Comparison of ENCODE assay signal across 22 cellular contexts in genomic region chr1:162996261-162996660, GRCh38.
DNase-seq lines count a peak whose midpoint lies in the region; ATAC-seq, FAIRE-seq and TF ChIP-seq lines count a peak whose summit lies in the region.
"Had no signal": no experiment of that assay in that cellular context is flagged by ENCODE, and none has a peak within 500 bp of the region (broad histone marks: within the 10 kb centered on the region; RNA-seq: fewer than 3 reads in every experiment).

No MANE protein-coding gene starts in this region.

- 49% methylated on average over 1 of the region's 1 CpG for WGBS in HepG2 (ENCODE audit: low lambda C conversion rate)
- whole genome bisulfite sequencing in right lobe of liver (ENCODE audit: insufficient coverage, low coverage, low lambda C conversion rate, missing lambda C conversion rate), result 89% methylated on average over 1 of the region's 1 CpG

- H3K27me3 ChIP-seq in HepG2 (ENCODE audit: control insufficient read depth in 1 of 2, insufficient read depth in 2 of 2, low read length in 2 of 2), result no peaks in the 10 kb centered on the region; a peak in 1 of 5 replicates
- H3K27me3 ChIP-seq in right lobe of liver, result no peaks in the 10 kb centered on the region
- H3K27me3 ChIP-seq in SJCRH30, result no peaks in the 10 kb centered on the region
- H3K27me3 ChIP-seq: BE2C, Peyer's patch had no signal

- intact Hi-C loops in HepG2 (cut with micrococcal nuclease; ENCODE audit: unreplicated experiment), result no loop called here
- intact Hi-C loops in right lobe of liver (cut with DNase I), result no loop called here

- no peaks in the 10 kb centered on the region for H3K36me3 Mint-ChIP-seq in progenitor cell of endocrine pancreas (ENCODE audit: insufficient read depth)
- H3K36me3 Mint-ChIP-seq: CD4-positive, CD25-positive, alpha-beta regulatory T cell had no signal

- TF ChIP-seq CTCF in HepG2 (CRISPR knock-in tag; IDR thresholded peaks at IDR 0.05) (no peak), right lobe of liver (IDR thresholded peaks at IDR 0.05) (no peak), choroid plexus epithelial cell (conservative IDR thresholded peaks at IDR 0.05; ENCODE audit: low read depth, low read length) (no peak), fibroblast of the aortic adventitia (IDR thresholded peaks at IDR 0.05; ENCODE audit: insufficient read depth, low read length) (no peak), progenitor cell of endocrine pancreas (IDR thresholded peaks at IDR 0.05; ENCODE audit: unreplicated experiment) (no peak)

- no peak overlapping the region for H3K4me3 ChIP-seq in HepG2 (replicated peaks in 1 of 3; ENCODE audit: insufficient read depth in 1 of 3, low read depth in 2 of 3, low read length in 3 of 3)
- H3K4me3 ChIP-seq in right lobe of liver, result no peak overlapping the region
- H3K4me3 ChIP-seq in choroid plexus epithelial cell (ENCODE audit: low read depth, low read length), result no peak overlapping the region
- no peak overlapping the region for H3K4me3 ChIP-seq in fibroblast of the aortic adventitia (ENCODE audit: low read depth, low read length)
- H3K4me3 ChIP-seq in SJCRH30, result no peak overlapping the region
- H3K4me3 ChIP-seq: Peyer's patch had no signal

- no peak overlapping the region for H3K9ac ChIP-seq in HepG2 (ENCODE audit: insufficient read depth, low read depth, low read length)

- H3K27ac ChIP-seq in HepG2 (ENCODE audit: extremely low read length, insufficient read depth, low read length) (no peak overlapping the region), right lobe of liver (no peak overlapping the region), SJCRH30 (no peak overlapping the region)
- H3K27ac ChIP-seq: Peyer's patch had no signal

- H3K4me1 Mint-ChIP-seq in progenitor cell of endocrine pancreas (ENCODE audit: low read depth), result peaks cover 4% of the 10 kb centered on the region
- H3K4me1 Mint-ChIP-seq: CD4-positive, CD25-positive, alpha-beta regulatory T cell had no signal

- H3K79me2 ChIP-seq in HepG2 (ENCODE audit: insufficient read depth, low read length), result no peaks in the 10 kb centered on the region

- no TSS peak for BruUV-seq in HepG2 (replicated peaks; lab: Mats Ljungman, UMichigan)

- H3K9me3 ChIP-seq in HepG2 (ENCODE audit: low read length), result no peaks in the 10 kb centered on the region
- H3K9me3 ChIP-seq in right lobe of liver, result no peaks in the 10 kb centered on the region
- H3K9me3 ChIP-seq in SJCRH30 (replicated peaks), result no peaks in the 10 kb centered on the region
- H3K9me3 ChIP-seq: BE2C, Caco-2, Peyer's patch had no signal

- no peak overlapping the region for H3K4me2 ChIP-seq in HepG2 (ENCODE audit: low read depth, low read length)

- TF ChIP-seq POLR2A in HepG2 (IDR thresholded peaks at IDR 0.05; ENCODE audit: insufficient read depth in 1 of 2, low read depth in 2 of 2, low read length in 2 of 2) (no peak), right lobe of liver (IDR thresholded peaks at IDR 0.05) (no peak)

- H3K27ac Mint-ChIP-seq in progenitor cell of endocrine pancreas, result no peak overlapping the region
- H3K27ac Mint-ChIP-seq: CD4-positive, CD25-positive, alpha-beta regulatory T cell had no signal

- in situ Hi-C loops in HepG2 (cut with HindIII; ENCODE audit: extremely low pct_ligation_motif_present, low pct_unique_long_range_greater_than_20kb), result no loop called here

- H3K36me3 ChIP-seq in HepG2 (replicated peaks in 1 of 2; ENCODE audit: control insufficient read depth in 1 of 2, insufficient read depth in 2 of 2, low read length in 2 of 2), result no peaks in the 10 kb centered on the region
- H3K36me3 ChIP-seq in right lobe of liver, result no peaks in the 10 kb centered on the region
- no peaks in the 10 kb centered on the region for H3K36me3 ChIP-seq in SJCRH30
- H3K36me3 ChIP-seq: BE2C, Peyer's patch had no signal

- H4K20me1 ChIP-seq in HepG2 (ENCODE audit: insufficient read depth, low read length), result no peaks in the 10 kb centered on the region

- no peak for FAIRE-seq in HepG2 (lab: Jason Lieb, UNC)
- FAIRE-seq: GM12891, GM19239 had no signal

- POLR2A ChIA-PET in HepG2 (lab: Yijun Ruan, JAX), result no interaction called here

- no peak for TF ChIP-seq RAD21 in HepG2 (CRISPR knock-in tag; IDR thresholded peaks at IDR 0.05)

- CTCF ChIA-PET in HepG2 (lab: Yijun Ruan, JAX; ENCODE audit: low intra/inter-chr PET ratio, low total read pairs), result no interaction called here

- TF ChIP-seq EP300 in HepG2 (IDR thresholded peaks at IDR 0.05; ENCODE audit: low read depth in 2 of 2, low read length in 2 of 2) (no peak), HepG2 (CRISPR knock-in tag; IDR thresholded peaks at IDR 0.05; ENCODE audit: borderline replicate concordance) (no peak)

- ATAC-seq in HepG2 (no peak), right lobe of liver (no peak), GM21723 (IDR thresholded peaks at IDR 0.05; ENCODE audit: unreplicated experiment) (no peak)
- ATAC-seq: Right ventricle myocardium inferior had no signal

- no peak overlapping the region for H3K4me3 Mint-ChIP-seq in progenitor cell of endocrine pancreas (ENCODE audit: low read depth)
- H3K4me3 Mint-ChIP-seq: CD4-positive, CD25-positive, alpha-beta regulatory T cell had no signal

- no peaks in the 10 kb centered on the region for H3K27me3 Mint-ChIP-seq in progenitor cell of endocrine pancreas
- H3K27me3 Mint-ChIP-seq: CD4-positive, CD25-positive, alpha-beta regulatory T cell had no signal

- no peak overlapping the region for H2AFZ ChIP-seq in HepG2 (ENCODE audit: low read length)

- no peak for DNase-seq in HepG2 (ENCODE audit: low spot score)
- DNase-seq in right lobe of liver, result no peak
- peak; percentile 35 for DNase-seq in choroid plexus epithelial cell (ENCODE audit: low read depth)
- peak; percentile 52 for DNase-seq in fibroblast of the aortic adventitia (ENCODE audit: low read depth)
- DNase-seq in SJCRH30, result no peak
- DNase-seq in iPS-NIHi11 (ENCODE audit: low spot score), result no peak
- no peak for DNase-seq in progenitor cell of endocrine pancreas (ENCODE audit: low spot score, unreplicated experiment)
- DNase-seq: BE2C; Caco-2; CD4-positive, CD25-positive, alpha-beta regulatory T cell; DMS153; EL; GOT3; NCI-H1092; NCI-H1436 treated with DMSO at 0.1 percent for 48 hours; NCI-H2081 treated with DMSO at 0.1 percent for 48 hours; NCI-H446 treated with DMSO at 0.1 percent for 48 hours; Peyer's patch had no signal

- H3K9me3 Mint-ChIP-seq in progenitor cell of endocrine pancreas (ENCODE audit: low read depth), result peaks cover 2% of the 10 kb centered on the region

- H3K4me1 ChIP-seq in HepG2 (ENCODE audit: insufficient read depth, low read length), result no peaks in the 10 kb centered on the region
- no peaks in the 10 kb centered on the region for H3K4me1 ChIP-seq in right lobe of liver
- H3K4me1 ChIP-seq in SJCRH30, result no peaks in the 10 kb centered on the region
- H3K4me1 ChIP-seq: BE2C, Caco-2, Peyer's patch had no signal

TF ChIP-seq in HepG2, 621 proteins besides CTCF, POLR2A, EP300 and RAD21:
- TF ChIP-seq CEBPB (IDR thresholded peaks at IDR 0.05; ENCODE audit: borderline replicate concordance, low read depth, low read length), result peak; percentile 67
- no peak for TF ChIP-seq MYNN (CRISPR knock-in tag; IDR thresholded peaks at IDR 0.05; ENCODE audit: low read depth)
- TF ChIP-seq ZNF737 (CRISPR knock-in tag; IDR thresholded peaks at IDR 0.05; ENCODE audit: borderline replicate concordance), result no peak
- no peak for TF ChIP-seq ZNF513 (CRISPR knock-in tag; conservative IDR thresholded peaks at IDR 0.05)
- no peak for TF ChIP-seq MAFG (CRISPR knock-in tag; IDR thresholded peaks at IDR 0.05)
- no peak for TF ChIP-seq THYN1 (CRISPR knock-in tag; IDR thresholded peaks at IDR 0.05; ENCODE audit: borderline replicate concordance, low read depth)

Comparison
In these comparisons a context has a peak if more than half of its experiments do, and no peak if none do; other contexts are left out.
1. DNase-seq: peak in choroid plexus epithelial cell (single experiment) and fibroblast of the aortic adventitia (single experiment); none in HepG2 (single experiment), right lobe of liver (0 of 3), SJCRH30 (0 of 2), iPS-NIHi11 (single experiment) and progenitor cell of endocrine pancreas (single experiment).